In genomic region chr14:89012272-89013097, GRCh38 we compare ENCODE assay signal across 17 cellular contexts.
A peak's percentile ranks its signal among the peaks of the same experiment; 100 is the strongest.
DNase-seq lines count a peak whose midpoint lies in the region; ATAC-seq and TF ChIP-seq lines count a peak whose summit lies in the region.
"Had no signal": no experiment of that assay in that cellular context is flagged by ENCODE, and none has a peak within 500 bp of the region (broad histone marks: within the 10 kb centered on the region; RNA-seq: fewer than 3 reads in every experiment).

No MANE protein-coding gene starts in this region.

- H3K27me3 ChIP-seq in mammary epithelial cell (ENCODE audit: insufficient read depth, low read length) = no peaks in the 10 kb centered on the region
- no peaks in the 10 kb centered on the region for H3K27me3 ChIP-seq in breast epithelium
- no peaks in the 10 kb centered on the region for H3K27me3 ChIP-seq in endodermal cell (ENCODE audit: control insufficient read depth, insufficient read depth, low read length, poor library complexity, severe bottlenecking)
- H3K27me3 ChIP-seq in upper lobe of right lung = no peaks in the 10 kb centered on the region
- H3K27me3 ChIP-seq in gastrocnemius medialis = no peaks in the 10 kb centered on the region

- H3K4me1 ChIP-seq in mammary epithelial cell (ENCODE audit: insufficient read depth, low read length) (no peaks in the 10 kb centered on the region), breast epithelium (no peaks in the 10 kb centered on the region), endodermal cell (ENCODE audit: control insufficient read depth, insufficient read depth, low read length) (no peaks in the 10 kb centered on the region), mucosa of descending colon (ENCODE audit: low read depth) (no peaks in the 10 kb centered on the region), upper lobe of right lung (no peaks in the 10 kb centered on the region), gastrocnemius medialis (no peaks in the 10 kb centered on the region)
- H3K4me1 ChIP-seq: psoas muscle had no signal

- H3K36me3 ChIP-seq in mammary epithelial cell (ENCODE audit: insufficient read depth, low read length) (no peaks in the 10 kb centered on the region), breast epithelium (no peaks in the 10 kb centered on the region), endodermal cell (ENCODE audit: control insufficient read depth, insufficient read depth, low read length) (no peaks in the 10 kb centered on the region), mucosa of descending colon (ENCODE audit: low read depth) (no peaks in the 10 kb centered on the region), upper lobe of right lung (no peaks in the 10 kb centered on the region), gastrocnemius medialis (no peaks in the 10 kb centered on the region)

- H3K27ac Mint-ChIP-seq in endodermal cell = peak overlapping the region; percentile 81
- H3K27ac Mint-ChIP-seq: activated CD8-positive, alpha-beta memory T cell treated with anti-CD3 and anti-CD28 coated beads, Interleukin-2, amount 10 ng/mL, durations not matched to agents 7 days and 5 days; effector memory CD8-positive, alpha-beta T cell; naive thymus-derived CD8-positive, alpha-beta T cell had no signal

- TF ChIP-seq CTCF in mammary epithelial cell (conservative IDR thresholded peaks at IDR 0.05 in 1 of 2, IDR thresholded peaks at IDR 0.05 in 1 of 2; ENCODE audit: extremely low read depth in 1 of 2, insufficient read depth in 1 of 2, low read depth in 1 of 2, low read length in 2 of 2) (no peak), breast epithelium (IDR thresholded peaks at IDR 0.05) (no peak), endodermal cell (conservative IDR thresholded peaks at IDR 0.05) (no peak), mucosa of descending colon (IDR thresholded peaks at IDR 0.05) (no peak), upper lobe of right lung (IDR thresholded peaks at IDR 0.05) (no peak), gastrocnemius medialis (IDR thresholded peaks at IDR 0.05 in 4 of 5, conservative IDR thresholded peaks at IDR 0.05 in 1 of 5) (no peak)

- H3K9me3 ChIP-seq in mammary epithelial cell (replicated peaks; ENCODE audit: insufficient read depth, low read length) (no peaks in the 10 kb centered on the region), breast epithelium (no peaks in the 10 kb centered on the region), endodermal cell (ENCODE audit: control insufficient read depth, low read length) (peaks cover 29% of the 10 kb centered on the region), mucosa of descending colon (no peaks in the 10 kb centered on the region), upper lobe of right lung (no peaks in the 10 kb centered on the region), gastrocnemius medialis (no peaks in the 10 kb centered on the region)
- H3K9me3 ChIP-seq: psoas muscle had no signal

- H4K20me1 ChIP-seq in mammary epithelial cell (ENCODE audit: insufficient read depth, low read length) = no peaks in the 10 kb centered on the region

- TF ChIP-seq POLR2A in breast epithelium (IDR thresholded peaks at IDR 0.05) = no peak
- no peak for TF ChIP-seq POLR2A in gastrocnemius medialis (IDR thresholded peaks at IDR 0.05)

- H2AFZ ChIP-seq in mammary epithelial cell (ENCODE audit: low read depth, low read length) = peak overlapping the region; percentile 46

- H3K27ac ChIP-seq in mammary epithelial cell (ENCODE audit: insufficient read depth, low read depth, low read length) (no peak overlapping the region), breast epithelium (no peak overlapping the region), endodermal cell (ENCODE audit: low read depth, low read length) (no peak overlapping the region), upper lobe of right lung (no peak overlapping the region), gastrocnemius medialis (no peak overlapping the region)
- H3K27ac ChIP-seq: C4-2B, psoas muscle had no signal

- intact Hi-C loops in mammary epithelial cell (cut with micrococcal nuclease) = loop anchor here (1.0 to 10.0 kb wide), 3 partner anchors 144 to 458 kb away; partner anchors contain the start of gene PTPN21
- intact Hi-C loops in breast epithelium (cut with DNase I; ENCODE audit: low total_unique reads) = no loop called here
- intact Hi-C loops in mucosa of descending colon (cut with DNase I, micrococcal nuclease) = loop anchor here in 1 of 2 donors (5.0 kb wide), 1 partner anchor 345 kb away; no protein-coding TSS in a partner anchor
- intact Hi-C loops in upper lobe of right lung (cut with DNase I) = no loop called here
- intact Hi-C loops in gastrocnemius medialis (cut with DNase I; ENCODE audit: low total_unique reads) = no loop called here

- peak; percentile 80 for ATAC-seq in mucosa of descending colon
- ATAC-seq in upper lobe of right lung = peak; percentile 29
- ATAC-seq in GM18519 (IDR thresholded peaks at IDR 0.05; ENCODE audit: low FRiP score, unreplicated experiment) = no peak
- ATAC-seq in gastrocnemius medialis = no peak
- ATAC-seq: activated CD8-positive, alpha-beta memory T cell treated with anti-CD3 and anti-CD28 coated beads, Interleukin-2, amount 10 ng/mL, durations not matched to agents 7 days and 5 days; effector memory CD8-positive, alpha-beta T cell; left cardiac atrium; naive thymus-derived CD8-positive, alpha-beta T cell; psoas muscle had no signal

- H3K36me3 Mint-ChIP-seq in endodermal cell (ENCODE audit: low read depth) = no peaks in the 10 kb centered on the region
- H3K36me3 Mint-ChIP-seq: activated CD8-positive, alpha-beta memory T cell treated with anti-CD3 and anti-CD28 coated beads, Interleukin-2, amount 10 ng/mL, durations not matched to agents 7 days and 5 days; naive thymus-derived CD8-positive, alpha-beta T cell had no signal

- dilution Hi-C loops in mammary epithelial cell (cut with HindIII; ENCODE audit: low sequenced_read_pairs) = no loop called here

- H3K79me2 ChIP-seq in mammary epithelial cell (ENCODE audit: insufficient read depth, low read length) = no peaks in the 10 kb centered on the region

- in situ Hi-C loops in mammary epithelial cell (cut with MboI; ENCODE audit: low sequenced_read_pairs in 2 of 2) = loop anchor here in 1 of 2 donors (25.0 kb wide), 1 partner anchor 350 kb away; no protein-coding TSS in a partner anchor
- in situ Hi-C loops in gastrocnemius medialis (cut with MboI; ENCODE audit: low sequenced_read_pairs in 4 of 4) = loop anchor here in 1 of 4 donors (25.0 kb wide), 1 partner anchor 1200 kb away; no protein-coding TSS in a partner anchor

- no TSS peak for BruUV-seq in mammary epithelial cell (replicated peaks; lab: Mats Ljungman, UMichigan)

- peaks cover 10% of the 10 kb centered on the region for H3K27me3 Mint-ChIP-seq in endodermal cell (ENCODE audit: insufficient read depth)

- no peak overlapping the region for H3K4me3 ChIP-seq in mammary epithelial cell (replicated peaks in 1 of 3; ENCODE audit: insufficient read depth in 1 of 3, low read depth in 2 of 3, low read length in 3 of 3)
- no peak overlapping the region for H3K4me3 ChIP-seq in breast epithelium
- no peak overlapping the region for H3K4me3 ChIP-seq in endodermal cell (ENCODE audit: low read length)
- no peak overlapping the region for H3K4me3 ChIP-seq in mucosa of descending colon
- H3K4me3 ChIP-seq in upper lobe of right lung = peak overlapping the region; percentile 11
- H3K4me3 ChIP-seq in gastrocnemius medialis = no peak overlapping the region
- H3K4me3 ChIP-seq: psoas muscle had no signal

- DNase-seq in mammary epithelial cell (no peak), breast epithelium (ENCODE audit: low spot score in 2 of 2) (no peak), endodermal cell (no peak), mucosa of descending colon (peak in 1 of 3 donors; percentile 46), upper lobe of right lung (no peak), gastrocnemius medialis (no peak)
- DNase-seq in activated CD8-positive, alpha-beta memory T cell treated with anti-CD3 and anti-CD28 coated beads for 24 hours = no peak
- DNase-seq: activated CD8-positive, alpha-beta memory T cell treated with anti-CD3 and anti-CD28 coated beads, Interleukin-2, amount 10 ng/mL, durations not matched to agents 7 days and 5 days; cerebellar nuclear complex; effector memory CD8-positive, alpha-beta T cell; left cardiac atrium; naive thymus-derived CD8-positive, alpha-beta T cell; NK-92 treated with Interleukin-12 subunit alpha and Interleukin-12 subunit beta, amount 100 ng/mL, for 24 hours; psoas muscle; stimulated activated naive CD4-positive, alpha-beta T cell had no signal

- H3K4me2 ChIP-seq in mammary epithelial cell (ENCODE audit: insufficient read depth, low read depth, low read length) = no peak overlapping the region

- H3K4me3 Mint-ChIP-seq in endodermal cell = peak overlapping the region; percentile 4
- H3K4me3 Mint-ChIP-seq: activated CD8-positive, alpha-beta memory T cell treated with anti-CD3 and anti-CD28 coated beads, Interleukin-2, amount 10 ng/mL, durations not matched to agents 7 days and 5 days; effector memory CD8-positive, alpha-beta T cell; naive thymus-derived CD8-positive, alpha-beta T cell had no signal

- 66% methylated on average over 14 of the region's 14 CpGs for WGBS in mammary epithelial cell (ENCODE audit: low coverage, missing lambda C conversion rate)
- 61 to 100% methylated on average over 3 to 14 of the region's 14 CpGs for WGBS in endodermal cell (ENCODE audit: insufficient coverage in 1 of 2, insufficient read length in 1 of 2), 2 experiments

- H3K9ac ChIP-seq in mammary epithelial cell (ENCODE audit: insufficient read depth, low read length) (no peak overlapping the region), endodermal cell (ENCODE audit: extremely low read depth, low read length, poor library complexity, severe bottlenecking) (peak overlapping the region; percentile 27)

- H3K4me1 Mint-ChIP-seq in endodermal cell = peaks cover 16% of the 10 kb centered on the region

- H3K9me3 Mint-ChIP-seq in endodermal cell = peaks cover 31% of the 10 kb centered on the region
- H3K9me3 Mint-ChIP-seq: effector memory CD8-positive, alpha-beta T cell; naive thymus-derived CD8-positive, alpha-beta T cell had no signal

- CTCF ChIA-PET in mammary epithelial cell (lab: Charles Lee; ENCODE audit: low non-redundant PET) = no interaction called here

Comparison
In these comparisons a context has a peak if more than half of its experiments do, and no peak if none do; other contexts are left out.
1. ATAC-seq: peak in mucosa of descending colon (single experiment) and upper lobe of right lung (single experiment); none in GM18519 (single experiment) and gastrocnemius medialis (0 of 2).